23 cellular contexts compared by ENCODE assay signal in the genomic region with DNA sequence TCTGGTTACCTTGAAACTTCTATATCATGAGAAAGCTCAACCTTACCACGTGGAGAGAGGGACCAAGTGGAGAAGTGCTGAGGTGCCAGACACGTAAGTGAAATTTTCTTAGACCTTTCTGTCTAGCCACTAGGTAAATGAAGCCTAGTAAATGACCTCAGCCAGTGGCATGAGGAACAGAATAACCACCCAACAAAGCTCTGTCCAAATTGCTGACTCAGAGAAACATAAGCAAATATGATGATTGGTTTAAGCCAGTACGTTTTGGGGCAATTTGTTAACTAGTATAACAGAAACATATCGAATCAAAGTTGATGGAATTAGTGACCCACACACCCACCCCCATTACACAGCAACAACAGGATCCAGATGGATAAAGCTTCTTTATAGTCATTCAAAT.
"Had no signal": no experiment of that assay in that cellular context is flagged by ENCODE, and none has a peak within 500 bp of the region (broad histone marks: within the 10 kb centered on the region; RNA-seq: fewer than 3 reads in every experiment).

No MANE protein-coding gene starts in this region.

- H3K4me3 ChIP-seq: heart right ventricle, left lung, lung, sigmoid colon, tibial artery, upper lobe of right lung had no signal

- H3K27me3 ChIP-seq: sigmoid colon, upper lobe of right lung had no signal

- H3K36me3 ChIP-seq: heart right ventricle, left lung, sigmoid colon, tibial artery, upper lobe of right lung had no signal

- H3K4me1 ChIP-seq: upper lobe of right lung had no signal

- FAIRE-seq: small intestine had no signal

- H3K27ac ChIP-seq: heart right ventricle, left lung, sigmoid colon, tibial artery, upper lobe of right lung had no signal

- ATAC-seq: activated CD4-positive, alpha-beta T cell treated with anti-CD3 and anti-CD28 coated beads for 36 hours; activated CD8-positive, alpha-beta memory T cell treated with anti-CD3 and anti-CD28 coated beads, Interleukin-2, amount 10 ng/mL, durations not matched to agents 7 days and 5 days; activated CD8-positive, alpha-beta T cell treated with anti-CD3 and anti-CD28 coated beads, Interleukin-2, amount 10 ng/mL, durations not matched to agents 7 days and 5 days; activated naive CD4-positive, alpha-beta T cell treated with anti-CD3 and anti-CD28 coated beads, Interleukin-2, amount 50 U/mL, for 72 hours; effector memory CD8-positive, alpha-beta T cell; heart right ventricle; left lung; stimulated activated effector memory CD8-positive, alpha-beta T cell treated with anti-CD3 and anti-CD28 coated beads, Interleukin-12 subunit alpha, Interleukin-12 subunit beta, amount 100 ng/mL, for 72 hours; stimulated activated naive CD8-positive, alpha-beta T cell treated with anti-CD3 and anti-CD28 coated beads, Interleukin-15, amount 100 ng/mL, for 72 hours; upper lobe of right lung; WTC11 had no signal

- H3K9me3 ChIP-seq: upper lobe of right lung had no signal

- DNase-seq: activated CD4-positive, alpha-beta T cell treated with anti-CD3 and anti-CD28 coated beads for 36 hours; activated CD8-positive, alpha-beta memory T cell treated with anti-CD3 and anti-CD28 coated beads, Interleukin-2, amount 10 ng/mL, durations not matched to agents 7 days and 5 days; activated CD8-positive, alpha-beta T cell treated with anti-CD3 and anti-CD28 coated beads, Interleukin-2, amount 10 ng/mL, durations not matched to agents 7 days and 5 days; activated T-cell treated with anti-CD3 and anti-CD28 coated beads, Interleukin-2, amount 50 U/mL, for 48 hours; cortex of kidney; effector memory CD8-positive, alpha-beta T cell; erythroblast; foreskin melanocyte; heart right ventricle; left lung; retina; sigmoid colon; small intestine; stimulated activated CD4-positive, alpha-beta T cell treated with anti-CD3 and anti-CD28 coated beads, Interleukin-4, amount 100 ng/mL, for 24 hours; stimulated activated naive CD8-positive, alpha-beta T cell treated with anti-CD3 and anti-CD28 coated beads, Interleukin-15, amount 100 ng/mL, for 72 hours; substantia nigra; T-helper 2 cell; tibial artery; upper lobe of right lung had no signal
